Comparison of ENCODE assay signal across 33 cellular contexts in the genomic region with DNA sequence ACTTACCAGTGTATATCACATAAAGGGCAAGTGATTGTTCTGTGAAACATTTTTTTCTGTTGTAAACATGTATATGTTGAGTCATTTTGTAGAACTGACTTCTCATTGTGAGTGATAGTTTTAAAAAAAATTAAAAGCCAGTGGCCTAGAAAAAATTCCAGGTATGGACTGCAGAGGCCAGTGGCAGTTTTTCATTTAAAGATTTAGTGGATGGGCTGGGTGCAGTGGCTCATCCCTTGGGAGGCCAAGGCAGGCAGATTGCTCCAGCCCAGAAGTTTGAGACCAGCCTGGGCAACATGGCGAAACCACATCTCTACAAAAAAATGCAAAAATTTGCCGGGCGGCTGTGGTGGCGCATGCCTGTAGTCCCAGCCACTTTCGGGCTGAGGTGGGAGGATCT.
DNase-seq lines count a peak whose midpoint lies in the region; FAIRE-seq and TF ChIP-seq lines count a peak whose summit lies in the region.
"Had no signal": no experiment of that assay in that cellular context is flagged by ENCODE, and none has a peak within 500 bp of the region (broad histone marks: within the 10 kb centered on the region; RNA-seq: fewer than 3 reads in every experiment).

No MANE protein-coding gene starts in this region.

- H3K4me3 ChIP-seq in Caco-2 (ENCODE audit: low read depth, low read length) (no peak overlapping the region), astrocyte (ENCODE audit: insufficient read depth, low read depth, low read length) (no peak overlapping the region), sigmoid colon (no peak overlapping the region)
- H3K4me3 ChIP-seq: breast epithelium, colonic mucosa, HAP-1, right atrium auricular region, tibial artery had no signal

- no peak for TF ChIP-seq EP300 in sigmoid colon (IDR thresholded peaks at IDR 0.05)

- intact Hi-C loops in Caco-2 (cut with micrococcal nuclease; ENCODE audit: unreplicated experiment) (no loop called here), sigmoid colon (cut with DNase I) (no loop called here)

- no peaks in the 10 kb centered on the region for H4K20me1 ChIP-seq in astrocyte (ENCODE audit: insufficient read depth, low read length)

- H3K27ac ChIP-seq in astrocyte (ENCODE audit: low read depth, low read length), result no peak overlapping the region
- H3K27ac ChIP-seq in sigmoid colon, result no peak overlapping the region
- H3K27ac ChIP-seq: breast epithelium, colonic mucosa, right atrium auricular region, RWPE1 had no signal

- no peaks in the 10 kb centered on the region for H3K79me2 ChIP-seq in astrocyte (ENCODE audit: insufficient read depth, low read length)

- FAIRE-seq in astrocyte (lab: Jason Lieb, UNC), result no peak
- FAIRE-seq: GM12892, HepG2, kidney had no signal

- CTCF ChIA-PET in Caco-2 (lab: Charles Lee), result interaction anchor here (0.6 kb wide), 1 partner anchor 108 kb away, joined by 3 read pairs; no protein-coding TSS in a partner anchor

- 97 to 98% methylated on average over 5 of the region's 5 CpGs for WGBS in sigmoid colon, 2 donors

- TF ChIP-seq POLR2A in sigmoid colon (IDR thresholded peaks at IDR 0.05), result no peak

- H3K4me1 ChIP-seq in Caco-2 (no peaks in the 10 kb centered on the region), astrocyte (ENCODE audit: insufficient read depth, low read length) (peaks cover 8% of the 10 kb centered on the region), sigmoid colon (peaks cover 0 to 20% (median 16%) of the 10 kb centered on the region in 4 donors)
- H3K4me1 ChIP-seq: breast epithelium, HAP-1 had no signal

- H3K27me3 ChIP-seq in Caco-2 (replicated peaks; ENCODE audit: control insufficient read depth, insufficient read depth, low read length) (no peaks in the 10 kb centered on the region), astrocyte (ENCODE audit: insufficient read depth, low read length) (no peaks in the 10 kb centered on the region), sigmoid colon (no peaks in the 10 kb centered on the region)
- H3K27me3 ChIP-seq: breast epithelium, colonic mucosa, right atrium auricular region, tibial artery had no signal

- H3K4me3 Mint-ChIP-seq in Caco-2 (ENCODE audit: unreplicated experiment) (no peak overlapping the region), astrocyte (ENCODE audit: unreplicated experiment) (no peak overlapping the region)
- H3K4me3 Mint-ChIP-seq: activated CD8-positive, alpha-beta memory T cell treated with anti-CD3 and anti-CD28 coated beads, Interleukin-2, amount 10 ng/mL, durations not matched to agents 7 days and 5 days; activated naive CD4-positive, alpha-beta T cell treated with anti-CD3 and anti-CD28 coated beads, Interleukin-2, amount 10 ng/mL, durations not matched to agents 7 days and 5 days; WTC11 had no signal

- H3K4me1 Mint-ChIP-seq in Caco-2 (ENCODE audit: low read depth, unreplicated experiment) (no peaks in the 10 kb centered on the region), astrocyte (ENCODE audit: low read depth, unreplicated experiment) (peaks cover 11% of the 10 kb centered on the region)

- H3K36me3 ChIP-seq in Caco-2 (ENCODE audit: control insufficient read depth, insufficient read depth, low read length) (no peaks in the 10 kb centered on the region), astrocyte (ENCODE audit: insufficient read depth, low read length) (no peaks in the 10 kb centered on the region), sigmoid colon (no peaks in the 10 kb centered on the region)
- H3K36me3 ChIP-seq: breast epithelium, colonic mucosa, HAP-1, right atrium auricular region, tibial artery had no signal

- H3K9me3 ChIP-seq in Caco-2 (no peaks in the 10 kb centered on the region), astrocyte (ENCODE audit: insufficient read depth, low read depth, low read length) (no peaks in the 10 kb centered on the region), sigmoid colon (no peaks in the 10 kb centered on the region)
- H3K9me3 ChIP-seq: breast epithelium, colonic mucosa, HAP-1, right atrium auricular region, tibial artery had no signal

- H3K27ac Mint-ChIP-seq in Caco-2 (ENCODE audit: unreplicated experiment), result peak overlapping the region; percentile 54
- H3K27ac Mint-ChIP-seq in astrocyte (ENCODE audit: unreplicated experiment), result no peak overlapping the region
- H3K27ac Mint-ChIP-seq: activated naive CD4-positive, alpha-beta T cell treated with anti-CD3 and anti-CD28 coated beads, Interleukin-2, amount 10 ng/mL, durations not matched to agents 7 days and 5 days; WTC11 had no signal

- H3K9ac ChIP-seq in astrocyte (ENCODE audit: low read length), result no peak overlapping the region

- DNase-seq in Caco-2 (no peak), HT1080 (ENCODE audit: low read depth) (peak; percentile 39), astrocyte (ENCODE audit: low read depth) (peak; percentile 40), iris pigment epithelial cell (ENCODE audit: low read depth) (peak; percentile 49), sigmoid colon (no peak), HPDE6-E6E7 (ENCODE audit: extremely low spot score) (no peak)
- no peak for DNase-seq in effector CD8-positive, alpha-beta T cell (lab: John Stamatoyannopoulos, UW)
- DNase-seq in stimulated activated naive CD4-positive, alpha-beta T cell (lab: John Stamatoyannopoulos, UW), result no peak
- DNase-seq: activated CD8-positive, alpha-beta memory T cell treated with anti-CD3 and anti-CD28 coated beads, Interleukin-2, amount 10 ng/mL, durations not matched to agents 7 days and 5 days; activated naive CD4-positive, alpha-beta T cell treated with anti-CD3 and anti-CD28 coated beads, Interleukin-2, amount 10 ng/mL, durations not matched to agents 7 days and 5 days; CD8-positive, alpha-beta memory T cell; colonic mucosa; effector memory CD4-positive, alpha-beta T cell; erythroblast; head of caudate nucleus; Karpas-422; kidney; left ventricle myocardium superior; NCI-H1436; NCI-H446 treated with DMSO at 0.1 percent for 48 hours; NCI-H774; posterior cingulate gyrus; stimulated activated CD4-positive, alpha-beta T cell treated with anti-CD3 and anti-CD28 coated beads, Interleukin-2, amount 100 ng/mL, for 24 hours; stimulated activated CD8-positive, alpha-beta memory T cell treated with anti-CD3 and anti-CD28 coated beads, Interleukin-4, amount 100 ng/mL, for 48 hours; T-helper 1 cell; tibial artery had no signal

- no peak overlapping the region for H2AFZ ChIP-seq in astrocyte (ENCODE audit: low read depth, low read length)

- no peaks in the 10 kb centered on the region for H3K9me3 Mint-ChIP-seq in Caco-2 (ENCODE audit: unreplicated experiment)
- no peaks in the 10 kb centered on the region for H3K9me3 Mint-ChIP-seq in astrocyte (ENCODE audit: unreplicated experiment)
- H3K9me3 Mint-ChIP-seq: activated naive CD4-positive, alpha-beta T cell treated with anti-CD3 and anti-CD28 coated beads, Interleukin-2, amount 10 ng/mL, durations not matched to agents 7 days and 5 days had no signal

- no peak overlapping the region for H3K4me2 ChIP-seq in astrocyte (ENCODE audit: low read length)

- POLR2A ChIA-PET in Caco-2 (lab: Charles Lee), result no interaction called here

- no TSS peak for BruUV-seq in Caco-2 (replicated peaks; lab: Mats Ljungman, UMichigan)

- no peak for TF ChIP-seq CTCF in Caco-2 (IDR thresholded peaks at IDR 0.05; ENCODE audit: insufficient read depth in 1 of 2, low read depth in 1 of 2, low read length in 1 of 2, severe bottlenecking in 1 of 2, unreplicated experiment in 1 of 2)
- no peak for TF ChIP-seq CTCF in astrocyte (IDR thresholded peaks at IDR 0.05; ENCODE audit: insufficient read depth, low read depth, low read length)
- no peak for TF ChIP-seq CTCF in sigmoid colon (IDR thresholded peaks at IDR 0.05)

- H3K36me3 Mint-ChIP-seq in Caco-2 (ENCODE audit: insufficient read depth, unreplicated experiment) (peaks cover 6% of the 10 kb centered on the region), astrocyte (ENCODE audit: low read depth, unreplicated experiment) (no peaks in the 10 kb centered on the region)
- H3K36me3 Mint-ChIP-seq: activated naive CD4-positive, alpha-beta T cell treated with anti-CD3 and anti-CD28 coated beads, Interleukin-2, amount 10 ng/mL, durations not matched to agents 7 days and 5 days; WTC11 had no signal

- H3K27me3 Mint-ChIP-seq in Caco-2 (ENCODE audit: insufficient read depth, unreplicated experiment) (no peaks in the 10 kb centered on the region), astrocyte (ENCODE audit: low read depth, unreplicated experiment) (no peaks in the 10 kb centered on the region)
- H3K27me3 Mint-ChIP-seq: activated CD8-positive, alpha-beta memory T cell treated with anti-CD3 and anti-CD28 coated beads, Interleukin-2, amount 10 ng/mL, durations not matched to agents 7 days and 5 days; activated naive CD4-positive, alpha-beta T cell treated with anti-CD3 and anti-CD28 coated beads, Interleukin-2, amount 10 ng/mL, durations not matched to agents 7 days and 5 days; CD8-positive, alpha-beta memory T cell had no signal

Comparison
In these comparisons a context has a peak if more than half of its experiments do, and no peak if none do; other contexts are left out.
1. DNase-seq: peak in HT1080 (single experiment), astrocyte (single experiment) and iris pigment epithelial cell (single experiment); none in Caco-2 (0 of 2), sigmoid colon (single experiment), HPDE6-E6E7 (single experiment), effector CD8-positive, alpha-beta T cell (single experiment) and stimulated activated naive CD4-positive, alpha-beta T cell (0 of 6).